28 cellular contexts compared by ENCODE assay signal in the genomic region with DNA sequence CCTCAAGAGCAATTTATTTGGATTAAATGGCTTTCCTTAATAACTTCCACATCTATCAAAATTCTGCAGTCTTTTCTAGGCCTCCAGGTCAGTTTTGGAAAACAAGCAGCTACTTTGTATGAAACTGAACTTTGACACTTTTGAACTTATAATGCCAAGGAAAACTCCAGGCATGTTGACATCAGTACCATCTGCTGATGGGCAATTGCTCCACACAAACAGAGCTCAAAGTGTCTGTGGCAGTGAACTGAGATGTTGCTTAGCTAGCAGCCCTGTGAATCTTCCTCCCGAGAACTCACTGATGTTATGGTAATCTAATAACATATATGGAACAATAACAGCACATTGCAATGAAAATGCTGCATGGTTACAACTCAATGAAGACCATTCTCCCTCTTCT.
"Had no signal": no experiment of that assay in that cellular context is flagged by ENCODE, and none has a peak within 500 bp of the region (broad histone marks: within the 10 kb centered on the region; RNA-seq: fewer than 3 reads in every experiment).

No MANE protein-coding gene starts in this region.

- H3K27me3 Mint-ChIP-seq: dendritic cell treated with granulocyte-macrophage colony-stimulating factor and Interleukin-4, amounts not matched to agents 40 ng/mL and 50 ng/mL, for 4 days had no signal

- H3K4me1 ChIP-seq: colonic mucosa had no signal

- DNase-seq: colonic mucosa; cortex of kidney; dermis blood vessel endothelial cell; dorsolateral prefrontal cortex; effector CD4-positive, alpha-beta T cell; effector CD8-positive, alpha-beta T cell; effector memory CD4-positive, alpha-beta T cell; effector memory CD8-positive, alpha-beta T cell; endodermal cell; erythroblast; esophagus squamous epithelium; foreskin fibroblast; foreskin keratinocyte; foreskin melanocyte; gastrocnemius medialis; glutamatergic neuron; heart left ventricle; heart right ventricle had no signal

- H3K9me3 ChIP-seq: colonic mucosa, esophagus muscularis mucosa, esophagus squamous epithelium, gastrocnemius medialis, gastroesophageal sphincter, heart left ventricle, heart right ventricle had no signal

- H3K4me3 ChIP-seq: colonic mucosa, coronary artery, dorsolateral prefrontal cortex, esophagus muscularis mucosa, esophagus squamous epithelium, gastrocnemius medialis, gastroesophageal sphincter, heart left ventricle, heart right ventricle had no signal

- H3K27ac Mint-ChIP-seq: dendritic cell treated with granulocyte-macrophage colony-stimulating factor and Interleukin-4, amounts not matched to agents 40 ng/mL and 50 ng/mL, for 4 days; effector memory CD8-positive, alpha-beta T cell; endodermal cell had no signal

- H3K9me3 Mint-ChIP-seq: dendritic cell treated with granulocyte-macrophage colony-stimulating factor and Interleukin-4, amounts not matched to agents 40 ng/mL and 50 ng/mL, for 4 days; effector memory CD8-positive, alpha-beta T cell; endodermal cell had no signal

- H3K27me3 ChIP-seq: colonic mucosa, dorsolateral prefrontal cortex, esophagus muscularis mucosa, esophagus squamous epithelium, foreskin keratinocyte, gastrocnemius medialis, gastroesophageal sphincter, heart left ventricle, heart right ventricle had no signal

- H3K27ac ChIP-seq: colonic mucosa, coronary artery, epithelial cell of prostate, esophagus squamous epithelium, foreskin keratinocyte, gastroesophageal sphincter, heart left ventricle, heart right ventricle had no signal

- H3K4me3 Mint-ChIP-seq: dendritic cell treated with granulocyte-macrophage colony-stimulating factor and Interleukin-4, amounts not matched to agents 40 ng/mL and 50 ng/mL, for 4 days; effector memory CD8-positive, alpha-beta T cell; endodermal cell had no signal

- FAIRE-seq: colon, endometrium, endothelial cell of umbilical vein, frontal cortex had no signal

- H3K36me3 ChIP-seq: colonic mucosa, esophagus muscularis mucosa, esophagus squamous epithelium, gastrocnemius medialis, gastroesophageal sphincter, heart left ventricle, heart right ventricle had no signal

- ATAC-seq: effector memory CD8-positive, alpha-beta T cell; esophagus mucosa; foreskin keratinocyte; gastrocnemius medialis; gastroesophageal sphincter; heart left ventricle; heart right ventricle had no signal
